ENCODE assay signal across 13 cellular contexts in genomic region chr10:88693392-88694020, GRCh38. TPM values are rescaled to one million over a fixed set of nuclear protein-coding genes. Genes with fewer than 3 reads are reported as not detected.
DNase-seq lines count a peak whose midpoint lies in the region; ATAC-seq and TF ChIP-seq lines count a peak whose summit lies in the region.
"Had no signal": no experiment of that assay in that cellular context is flagged by ENCODE, and none has a peak within 500 bp of the region (broad histone marks: within the 10 kb centered on the region; RNA-seq: fewer than 3 reads in every experiment).

No MANE protein-coding gene starts in this region.

- peaks cover 2% of the 10 kb centered on the region for H3K27me3 Mint-ChIP-seq in osteocyte (ENCODE audit: unreplicated experiment)
- H3K27me3 Mint-ChIP-seq in effector memory CD8-positive, alpha-beta T cell, result peaks cover 0 to 32% of the 10 kb centered on the region in 2 donors

- peaks cover 10% of the 10 kb centered on the region for H3K9me3 Mint-ChIP-seq in osteocyte (ENCODE audit: unreplicated experiment)
- H3K9me3 Mint-ChIP-seq in effector memory CD8-positive, alpha-beta T cell, result no peaks in the 10 kb centered on the region
- H3K9me3 Mint-ChIP-seq: activated naive CD4-positive, alpha-beta T cell treated with anti-CD3 and anti-CD28 coated beads, Interleukin-2, amount 50 U/mL, for 24 hours had no signal

- H3K4me3 Mint-ChIP-seq in osteocyte (ENCODE audit: unreplicated experiment), result no peak overlapping the region
- H3K4me3 Mint-ChIP-seq in effector memory CD8-positive, alpha-beta T cell, result no peak overlapping the region
- H3K4me3 Mint-ChIP-seq: activated naive CD4-positive, alpha-beta T cell treated with anti-CD3 and anti-CD28 coated beads, Interleukin-2, amount 50 U/mL, for 24 hours had no signal

- TF ChIP-seq CTCF in epithelial cell of esophagus (IDR thresholded peaks at IDR 0.05; ENCODE audit: insufficient read depth, low read depth, low read length, missing control alignments) (peak; percentile 26), osteocyte (IDR thresholded peaks at IDR 0.05) (peak; percentile 46)

- no peak overlapping the region for H3K27ac Mint-ChIP-seq in osteocyte (ENCODE audit: unreplicated experiment)
- H3K27ac Mint-ChIP-seq in effector memory CD8-positive, alpha-beta T cell, result no peak overlapping the region
- H3K27ac Mint-ChIP-seq: activated naive CD4-positive, alpha-beta T cell treated with anti-CD3 and anti-CD28 coated beads, Interleukin-2, amount 50 U/mL, for 24 hours had no signal

- peaks cover 5% of the 10 kb centered on the region for H3K4me1 Mint-ChIP-seq in osteocyte (ENCODE audit: unreplicated experiment)
- no peaks in the 10 kb centered on the region for H3K4me1 Mint-ChIP-seq in effector memory CD8-positive, alpha-beta T cell (ENCODE audit: low read depth in 2 of 2)
- H3K4me1 Mint-ChIP-seq: activated naive CD4-positive, alpha-beta T cell treated with anti-CD3 and anti-CD28 coated beads, Interleukin-2, amount 50 U/mL, for 24 hours had no signal

- no peaks in the 10 kb centered on the region for H3K36me3 Mint-ChIP-seq in osteocyte (ENCODE audit: unreplicated experiment)
- H3K36me3 Mint-ChIP-seq in effector memory CD8-positive, alpha-beta T cell (ENCODE audit: insufficient read depth), result no peaks in the 10 kb centered on the region
- H3K36me3 Mint-ChIP-seq: activated naive CD4-positive, alpha-beta T cell treated with anti-CD3 and anti-CD28 coated beads, Interleukin-2, amount 50 U/mL, for 24 hours had no signal

- ATAC-seq in effector memory CD8-positive, alpha-beta T cell (replicated peaks), result no peak
- no peak for ATAC-seq in GM19463 (IDR thresholded peaks at IDR 0.05; ENCODE audit: unreplicated experiment)

- H3K4me3 ChIP-seq in epithelial cell of esophagus (ENCODE audit: low read length), result no peak overlapping the region
- H3K4me3 ChIP-seq: left ventricle myocardium inferior, prostate gland, SJSA1 had no signal

- peak; percentile 24 for DNase-seq in ELR (ENCODE audit: low read depth)
- DNase-seq in NCI-H69 (lab: John Stamatoyannopoulos, UW), result peak; percentile 27
- peak; percentile 22 for DNase-seq in epithelial cell of esophagus (ENCODE audit: low read depth)
- DNase-seq in osteocyte (ENCODE audit: extremely low spot score, unreplicated experiment), result no peak
- DNase-seq in effector memory CD8-positive, alpha-beta T cell, result no peak
- DNase-seq in DMS79 (lab: John Stamatoyannopoulos, UW), result no peak
- DNase-seq: activated CD4-positive, alpha-beta T cell treated with anti-CD3 and anti-CD28 coated beads, Interleukin-2, amount 50 U/mL, for 1 hour; EL; left ventricle myocardium inferior had no signal

RNA-seq across cellular contexts. Expression of gene LIPK, which starts 12.5 kb away (rescaled TPM):
- total RNA-seq in osteocyte, result not detected in 2 replicates
- total RNA-seq: left ventricle myocardium inferior, prostate gland, SJSA1 had no signal

RNA-seq across cellular contexts. Expression of gene LIPF, which starts 29.3 kb away (rescaled TPM):
- not detected in 2 replicates for total RNA-seq in osteocyte
- total RNA-seq: left ventricle myocardium inferior, prostate gland, SJSA1 had no signal

Comparison
In these comparisons a context has a peak if more than half of its experiments do, and no peak if none do; other contexts are left out.
1. DNase-seq: peak in ELR (single experiment), NCI-H69 (single experiment) and epithelial cell of esophagus (single experiment); none in osteocyte (single experiment), effector memory CD8-positive, alpha-beta T cell (0 of 3) and DMS79 (single experiment).